ENCODE assay signal across 25 cellular contexts in the genomic region with DNA sequence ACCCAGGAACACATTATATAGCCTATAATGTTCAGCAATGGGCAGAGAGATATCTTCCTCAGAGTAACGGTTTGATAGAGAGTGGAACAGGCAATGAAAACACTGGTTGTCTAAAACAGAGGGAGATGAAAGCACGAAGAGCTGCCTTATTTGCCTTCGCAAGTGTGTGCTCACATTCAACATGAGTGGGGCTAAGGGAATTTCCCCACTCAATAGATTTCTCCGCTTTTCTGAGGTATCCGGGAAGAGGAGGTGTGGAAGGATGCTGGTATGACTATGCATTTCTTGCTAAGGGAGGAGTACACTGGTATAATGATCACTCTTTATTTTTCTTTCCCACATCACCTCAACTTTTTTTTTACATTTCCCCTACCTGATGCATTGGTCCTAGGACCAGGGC. TPM values are rescaled to one million over a fixed set of nuclear protein-coding genes. Genes with fewer than 3 reads are reported as not detected.
"Had no signal": no experiment of that assay in that cellular context is flagged by ENCODE, and none has a peak within 500 bp of the region (broad histone marks: within the 10 kb centered on the region; RNA-seq: fewer than 3 reads in every experiment).

No MANE protein-coding gene starts in this region.

- H3K9me3 Mint-ChIP-seq: stimulated activated effector memory CD8-positive, alpha-beta T cell treated with anti-CD3 and anti-CD28 coated beads, Interleukin-12 subunit alpha, Interleukin-12 subunit beta, amount 100 ng/mL, for 72 hours had no signal

- H3K9me3 ChIP-seq: adrenal gland, right lobe of liver, uterus had no signal

- H3K4me3 ChIP-seq: adrenal gland, ascending aorta, left lung, lung, neural progenitor cell, right lobe of liver, skin epidermis, uterus had no signal

- H3K36me3 ChIP-seq: adrenal gland, ascending aorta, neural progenitor cell, right lobe of liver, uterus had no signal

- H3K9ac ChIP-seq: neural progenitor cell had no signal

- DNase-seq: activated B cell treated with CpG ODN at 0.5 μM for 24 hours; activated CD4-positive, alpha-beta T cell treated with anti-CD3 and anti-CD28 coated beads for 48 hours; activated CD8-positive, alpha-beta memory T cell treated with anti-CD3 and anti-CD28 coated beads, Interleukin-2, amount 50 U/mL, for 48 hours; adrenal gland; central memory CD4-positive, alpha-beta T cell; dermis blood vessel endothelial cell; effector CD8-positive, alpha-beta T cell; foreskin melanocyte; immature natural killer cell; left lung; naive thymus-derived CD4-positive, alpha-beta T cell; posterior cingulate gyrus; right lobe of liver; stimulated activated CD4-positive, alpha-beta T cell treated with anti-CD3 and anti-CD28 coated beads, Interleukin-2, amount 100 ng/mL, for 24 hours; stimulated activated naive CD8-positive, alpha-beta T cell treated with anti-CD3 and anti-CD28 coated beads, Interleukin-15, amount 100 ng/mL, for 72 hours; T1000; trophoblast cell; uterus had no signal

- H3K4me2 ChIP-seq: neural progenitor cell had no signal

- H3K27me3 Mint-ChIP-seq: activated B cell treated with CpG ODN at 0.5 μM for 24 hours; naive thymus-derived CD4-positive, alpha-beta T cell; stimulated activated naive CD8-positive, alpha-beta T cell treated with anti-CD3 and anti-CD28 coated beads, Interleukin-15, amount 100 ng/mL, for 72 hours had no signal

- H3K27ac Mint-ChIP-seq: immature natural killer cell; neural progenitor cell; stimulated activated effector memory CD8-positive, alpha-beta T cell treated with anti-CD3 and anti-CD28 coated beads, Interleukin-12 subunit alpha, Interleukin-12 subunit beta, amount 100 ng/mL, for 72 hours; stimulated activated naive CD8-positive, alpha-beta T cell treated with anti-CD3 and anti-CD28 coated beads, Interleukin-15, amount 100 ng/mL, for 72 hours had no signal

- ATAC-seq: left lung; naive thymus-derived CD4-positive, alpha-beta T cell; right lobe of liver; stimulated activated effector memory CD8-positive, alpha-beta T cell treated with anti-CD3 and anti-CD28 coated beads, Interleukin-12 subunit alpha, Interleukin-12 subunit beta, amount 100 ng/mL, for 72 hours; stimulated activated naive CD8-positive, alpha-beta T cell treated with anti-CD3 and anti-CD28 coated beads, Interleukin-15, amount 100 ng/mL, for 72 hours had no signal

- H3K4me3 Mint-ChIP-seq: immature natural killer cell; neural progenitor cell; stimulated activated effector memory CD8-positive, alpha-beta T cell treated with anti-CD3 and anti-CD28 coated beads, Interleukin-12 subunit alpha, Interleukin-12 subunit beta, amount 100 ng/mL, for 72 hours had no signal

- H2AFZ ChIP-seq: neural progenitor cell had no signal

- H3K4me1 ChIP-seq: adrenal gland, ascending aorta, right lobe of liver, uterus had no signal

- H3K27ac ChIP-seq: adrenal gland, ascending aorta, left lung, neural progenitor cell, right lobe of liver, skin epidermis, uterus had no signal

- H3K27me3 ChIP-seq: adrenal gland, ascending aorta, left lung, neural progenitor cell, right lobe of liver, uterus had no signal

- H3K36me3 Mint-ChIP-seq: stimulated activated effector memory CD8-positive, alpha-beta T cell treated with anti-CD3 and anti-CD28 coated beads, Interleukin-12 subunit alpha, Interleukin-12 subunit beta, amount 100 ng/mL, for 72 hours had no signal

RNA-seq across cellular contexts. Expression of a gene that starts 7.8 kb away (rescaled TPM):
- total RNA-seq: ascending aorta, dermis blood vessel endothelial cell, kidney epithelial cell, temporal lobe had no signal

RNA-seq across cellular contexts. Expression of a gene that starts 27.4 kb away (rescaled TPM):
- total RNA-seq: dermis blood vessel endothelial cell, kidney epithelial cell had no signal
